ENCODE assay signal across 1 cellular context in genomic region chr22:22508274-22509176, GRCh38.
TF ChIP-seq lines count a peak whose summit lies in the region.

TSS of gene ZNF280B (minus strand) at chr22:22508742. CDS start at chr22:22489398, 19,344 bp downstream.

TF ChIP-seq in HCT116, 20 proteins besides CTCF, POLR2A, EP300 and RAD21 (continued from another document):
- TF ChIP-seq YY1 (IDR thresholded peaks at IDR 0.05; ENCODE audit: extremely low read depth, insufficient replicate concordance, low read depth, low read length) = no peak
- TF ChIP-seq SIN3A (IDR thresholded peaks at IDR 0.05; ENCODE audit: low read depth) = no peak; the same call in 1 of the 2 replicates
- TF ChIP-seq MAX (IDR thresholded peaks at IDR 0.05) = peak; percentile 85
- no peak for TF ChIP-seq TCF7L2 (IDR thresholded peaks at IDR 0.05; ENCODE audit: borderline replicate concordance, extremely low read depth, insufficient read depth, insufficient read length)
- no peak for TF ChIP-seq ELF1 (IDR thresholded peaks at IDR 0.05; ENCODE audit: borderline replicate concordance, low read depth)
- TF ChIP-seq POLR2AphosphoS5 (IDR thresholded peaks at IDR 0.05; ENCODE audit: low read depth, low read length) = peak; percentile 71
- TF ChIP-seq CEBPB (IDR thresholded peaks at IDR 0.05; ENCODE audit: low read depth) = no peak
- no peak for TF ChIP-seq EZH2 (IDR thresholded peaks at IDR 0.05)
TF ChIP-seq in HCT116: peak in this region for 7.
